In genomic region chr4:138952405-138952804, GRCh38 we compare ENCODE assay signal across 11 cellular contexts.
DNase-seq lines count a peak whose midpoint lies in the region; ATAC-seq lines count a peak whose summit lies in the region.
"Had no signal": no experiment of that assay in that cellular context is flagged by ENCODE, and none has a peak within 500 bp of the region (broad histone marks: within the 10 kb centered on the region; RNA-seq: fewer than 3 reads in every experiment).

No MANE protein-coding gene starts in this region.

- H3K4me2 ChIP-seq in trophoblast cell (ENCODE audit: low read length) = no peak overlapping the region

- H3K4me1 Mint-ChIP-seq in activated T-cell treated with anti-CD3 and anti-CD28 coated beads, Interleukin-2, amount 50 U/mL, for 72 hours (ENCODE audit: low read depth) = no peaks in the 10 kb centered on the region
- no peaks in the 10 kb centered on the region for H3K4me1 Mint-ChIP-seq in stimulated activated effector memory CD8-positive, alpha-beta T cell treated with anti-CD3 and anti-CD28 coated beads, Interleukin-12 subunit alpha, Interleukin-12 subunit beta, amount 100 ng/mL, for 72 hours

- H3K4me1 ChIP-seq in trophoblast cell (ENCODE audit: control insufficient read depth in 1 of 2, insufficient read depth in 2 of 2, low read length in 2 of 2) = peaks cover 7 to 20% of the 10 kb centered on the region in 2 experiments
- H3K4me1 ChIP-seq: transverse colon had no signal

- no peak overlapping the region for H2BK120ac ChIP-seq in trophoblast cell (ENCODE audit: insufficient read depth, low read length, poor library complexity)

- H3K79me2 ChIP-seq in trophoblast cell (ENCODE audit: control insufficient read depth, insufficient read depth, low read length, poor library complexity) = no peaks in the 10 kb centered on the region

- H3K18ac ChIP-seq in trophoblast cell (ENCODE audit: low read length) = no peak overlapping the region

- peaks cover 15% of the 10 kb centered on the region for H3K79me1 ChIP-seq in trophoblast cell (ENCODE audit: low read length)

- H3K27me3 ChIP-seq in trophoblast cell (ENCODE audit: insufficient read depth, low read length) = no peaks in the 10 kb centered on the region
- H3K27me3 ChIP-seq: transverse colon had no signal

- H3K36me3 ChIP-seq in trophoblast cell (ENCODE audit: control insufficient read depth in 1 of 2, insufficient read depth in 2 of 2, low read length in 2 of 2) = no peaks in the 10 kb centered on the region
- H3K36me3 ChIP-seq: transverse colon had no signal

- H3K4ac ChIP-seq in trophoblast cell (ENCODE audit: low read depth, low read length) = no peak overlapping the region

- H2BK12ac ChIP-seq in trophoblast cell (ENCODE audit: low read length) = no peak overlapping the region

- no peak overlapping the region for H3K23ac ChIP-seq in trophoblast cell (ENCODE audit: low read length)

- H3K9me3 ChIP-seq in trophoblast cell (ENCODE audit: insufficient read depth, low read depth, low read length) = no peaks in the 10 kb centered on the region
- H3K9me3 ChIP-seq: transverse colon had no signal

- no peak overlapping the region for H3K14ac ChIP-seq in trophoblast cell (ENCODE audit: low read length)

- H3K4me3 ChIP-seq in trophoblast cell (ENCODE audit: low read depth, low read length) = no peak overlapping the region
- H3K4me3 ChIP-seq: transverse colon had no signal

- no peak overlapping the region for H3K27ac Mint-ChIP-seq in activated T-cell treated with anti-CD3 and anti-CD28 coated beads, Interleukin-2, amount 50 U/mL, for 72 hours
- no peak overlapping the region for H3K27ac Mint-ChIP-seq in stimulated activated effector memory CD8-positive, alpha-beta T cell treated with anti-CD3 and anti-CD28 coated beads, Interleukin-12 subunit alpha, Interleukin-12 subunit beta, amount 100 ng/mL, for 72 hours

- no peak overlapping the region for H2AK5ac ChIP-seq in trophoblast cell (ENCODE audit: low read length)

- H3K27ac ChIP-seq in trophoblast cell (ENCODE audit: low read depth, low read length) = no peak overlapping the region
- H3K27ac ChIP-seq: transverse colon had no signal

- H3K36me3 Mint-ChIP-seq in activated T-cell treated with anti-CD3 and anti-CD28 coated beads, Interleukin-2, amount 50 U/mL, for 72 hours (ENCODE audit: insufficient read depth in 2 of 2) = no peaks in the 10 kb centered on the region
- H3K36me3 Mint-ChIP-seq in stimulated activated effector memory CD8-positive, alpha-beta T cell treated with anti-CD3 and anti-CD28 coated beads, Interleukin-12 subunit alpha, Interleukin-12 subunit beta, amount 100 ng/mL, for 72 hours = no peaks in the 10 kb centered on the region

- peak; percentile 1 to 12 for DNase-seq in activated CD4-positive, alpha-beta T cell treated with anti-CD3 and anti-CD28 coated beads, Interleukin-2, amount 50 U/mL, for 4 hours
- DNase-seq in activated CD4-positive, alpha-beta T cell treated with anti-CD3 and anti-CD28 coated beads, Interleukin-2, amount 50 U/mL, for 1 hour = no peak
- DNase-seq in activated T-cell treated with anti-CD3 and anti-CD28 coated beads, Interleukin-2, amount 50 U/mL, for 72 hours = peak; percentile 22 to 39
- peak; percentile 62 to 64 for DNase-seq in trophoblast cell
- no peak for DNase-seq in stimulated activated effector memory CD8-positive, alpha-beta T cell treated with anti-CD3 and anti-CD28 coated beads, Interleukin-12 subunit alpha, Interleukin-12 subunit beta, amount 100 ng/mL, for 72 hours (ENCODE audit: low spot score in 2 of 2)
- no peak for DNase-seq in NCI-H1048 (lab: John Stamatoyannopoulos, UW)
- DNase-seq in T-helper 1 cell = no peak
- DNase-seq in ecto neural progenitor cell (ENCODE audit: low spot score) = no peak
- DNase-seq: hippocampal formation, NCI-H1092 treated with DMSO at 0.1 percent for 48 hours, transverse colon had no signal

- peak; percentile 54 to 87 for ATAC-seq in activated T-cell treated with anti-CD3 and anti-CD28 coated beads, Interleukin-2, amount 50 U/mL, for 72 hours (replicated peaks in 1 of 2)
- peak; percentile 87 for ATAC-seq in stimulated activated effector memory CD8-positive, alpha-beta T cell treated with anti-CD3 and anti-CD28 coated beads, Interleukin-12 subunit alpha, Interleukin-12 subunit beta, amount 100 ng/mL, for 72 hours

- no peak overlapping the region for H4K91ac ChIP-seq in trophoblast cell (ENCODE audit: low read depth, low read length)

- no peaks in the 10 kb centered on the region for H3K9me3 Mint-ChIP-seq in activated T-cell treated with anti-CD3 and anti-CD28 coated beads, Interleukin-2, amount 50 U/mL, for 72 hours
- no peaks in the 10 kb centered on the region for H3K9me3 Mint-ChIP-seq in stimulated activated effector memory CD8-positive, alpha-beta T cell treated with anti-CD3 and anti-CD28 coated beads, Interleukin-12 subunit alpha, Interleukin-12 subunit beta, amount 100 ng/mL, for 72 hours

- peaks cover 5% of the 10 kb centered on the region for H3K27me3 Mint-ChIP-seq in activated T-cell treated with anti-CD3 and anti-CD28 coated beads, Interleukin-2, amount 50 U/mL, for 72 hours (ENCODE audit: low read depth)

- no peak overlapping the region for H3K4me3 Mint-ChIP-seq in activated T-cell treated with anti-CD3 and anti-CD28 coated beads, Interleukin-2, amount 50 U/mL, for 72 hours
- no peak overlapping the region for H3K4me3 Mint-ChIP-seq in stimulated activated effector memory CD8-positive, alpha-beta T cell treated with anti-CD3 and anti-CD28 coated beads, Interleukin-12 subunit alpha, Interleukin-12 subunit beta, amount 100 ng/mL, for 72 hours

- no peak overlapping the region for H2AFZ ChIP-seq in trophoblast cell (ENCODE audit: insufficient read depth, low read length, poor library complexity)

- no peak overlapping the region for H2BK5ac ChIP-seq in trophoblast cell (ENCODE audit: low read depth, low read length, poor library complexity)

- no peak overlapping the region for H4K12ac ChIP-seq in trophoblast cell (ENCODE audit: low read depth, low read length)

- no peak overlapping the region for H4K8ac ChIP-seq in trophoblast cell (ENCODE audit: low read depth, low read length)

- no peak overlapping the region for H3K9ac ChIP-seq in trophoblast cell (ENCODE audit: low read length)

Comparison
In these comparisons a context has a peak if more than half of its experiments do, and no peak if none do; other contexts are left out.
1. DNase-seq: peak in activated CD4-positive, alpha-beta T cell treated with anti-CD3 and anti-CD28 coated beads, Interleukin-2, amount 50 U/mL, for 4 hours (2 of 2), activated T-cell treated with anti-CD3 and anti-CD28 coated beads, Interleukin-2, amount 50 U/mL, for 72 hours (2 of 2) and trophoblast cell (2 of 2); none in activated CD4-positive, alpha-beta T cell treated with anti-CD3 and anti-CD28 coated beads, Interleukin-2, amount 50 U/mL, for 1 hour (single experiment), stimulated activated effector memory CD8-positive, alpha-beta T cell treated with anti-CD3 and anti-CD28 coated beads, Interleukin-12 subunit alpha, Interleukin-12 subunit beta, amount 100 ng/mL, for 72 hours (0 of 2), NCI-H1048 (single experiment), T-helper 1 cell (0 of 5) and ecto neural progenitor cell (single experiment).